In the genomic region with DNA sequence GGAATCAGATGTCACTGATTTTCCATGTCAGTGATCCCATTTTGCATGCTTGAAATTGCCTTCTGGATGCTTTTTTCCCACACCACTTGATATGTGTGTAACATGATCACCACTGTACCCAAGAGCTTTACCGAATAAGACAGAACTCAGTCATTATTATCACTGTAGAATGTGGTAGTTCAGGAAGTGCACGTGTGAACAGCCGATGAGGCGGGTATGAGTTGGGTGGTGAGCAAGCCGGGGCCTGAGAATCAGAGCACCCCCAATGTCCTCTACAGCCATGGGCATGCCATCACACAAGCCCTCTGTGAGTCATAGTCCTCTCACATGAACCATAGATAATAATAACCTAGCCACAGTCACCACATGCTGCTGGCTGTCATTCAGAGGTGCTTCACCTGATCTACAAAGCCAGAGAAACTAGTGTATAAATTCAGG, we compare ENCODE assay signal across 13 cellular contexts.
A peak's percentile ranks its signal among the peaks of the same experiment; 100 is the strongest.
DNase-seq lines count a peak whose midpoint lies in the region; ATAC-seq and TF ChIP-seq lines count a peak whose summit lies in the region.
"Had no signal": no experiment of that assay in that cellular context is flagged by ENCODE, and none has a peak within 500 bp of the region (broad histone marks: within the 10 kb centered on the region; RNA-seq: fewer than 3 reads in every experiment).

No MANE protein-coding gene starts in this region.

- H3K9ac ChIP-seq in neural progenitor cell: no peak overlapping the region

- peaks cover 54% of the 10 kb centered on the region for H3K4me1 Mint-ChIP-seq in neural progenitor cell
- no peaks in the 10 kb centered on the region for H3K4me1 Mint-ChIP-seq in activated CD8-positive, alpha-beta memory T cell treated with anti-CD3 and anti-CD28 coated beads, Interleukin-2, amount 10 ng/mL, durations not matched to agents 7 days and 5 days

- H2AFZ ChIP-seq in neural progenitor cell (replicated peaks): no peak overlapping the region

- H3K4me1 ChIP-seq in neural progenitor cell: peaks cover 51% of the 10 kb centered on the region
- H3K4me1 ChIP-seq: tibial artery had no signal

- no peaks in the 10 kb centered on the region for H4K20me1 ChIP-seq in neural progenitor cell (ENCODE audit: low read depth)

- H3K27me3 ChIP-seq in neural progenitor cell: no peaks in the 10 kb centered on the region
- H3K27me3 ChIP-seq: tibial artery had no signal

- H3K36me3 Mint-ChIP-seq in neural progenitor cell: no peaks in the 10 kb centered on the region
- no peaks in the 10 kb centered on the region for H3K36me3 Mint-ChIP-seq in activated CD8-positive, alpha-beta memory T cell treated with anti-CD3 and anti-CD28 coated beads, Interleukin-2, amount 10 ng/mL, durations not matched to agents 7 days and 5 days

- H3K9me3 ChIP-seq in neural progenitor cell (ENCODE audit: low read depth): no peaks in the 10 kb centered on the region
- H3K9me3 ChIP-seq: mucosa of descending colon, tibial artery had no signal

- H3K27me3 Mint-ChIP-seq in neural progenitor cell (ENCODE audit: insufficient read depth, low read depth): peaks cover 5% of the 10 kb centered on the region
- no peaks in the 10 kb centered on the region for H3K27me3 Mint-ChIP-seq in activated CD8-positive, alpha-beta memory T cell treated with anti-CD3 and anti-CD28 coated beads, Interleukin-2, amount 10 ng/mL, durations not matched to agents 7 days and 5 days

- H3K27ac ChIP-seq in neural progenitor cell: no peak overlapping the region
- H3K27ac ChIP-seq: tibial artery had no signal

- H3K4me2 ChIP-seq in neural progenitor cell: no peak overlapping the region

- H3F3A ChIP-seq in neural progenitor cell (ENCODE audit: low read depth): peaks cover 22% of the 10 kb centered on the region

- H3K4me3 ChIP-seq in neural progenitor cell: no peak overlapping the region
- H3K4me3 ChIP-seq: mucosa of descending colon, tibial artery had no signal

- no peak for TF ChIP-seq CTCF in neural progenitor cell (IDR thresholded peaks at IDR 0.05)

- CTCF ChIA-PET in activated CD8-positive, alpha-beta memory T cell treated with anti-CD3 and anti-CD28 coated beads, Interleukin-2, amount 10 ng/mL, durations not matched to agents 7 days and 5 days (lab: Charles Lee): no interaction called here

- H3K36me3 ChIP-seq in neural progenitor cell: no peaks in the 10 kb centered on the region
- H3K36me3 ChIP-seq: tibial artery had no signal

- peak in 2 of 3 experiments; percentile 41 to 83 for DNase-seq in NCI-H1417 (lab: John Stamatoyannopoulos, UW)
- no peak for DNase-seq in NCI-H1417 treated with DMSO at 0.1 percent for 48 hours (lab: John Stamatoyannopoulos, UW)
- peak; percentile 89 for DNase-seq in NCI-H526 treated with DMSO at 0.1 percent for 48 hours (lab: John Stamatoyannopoulos, UW)
- no peak for DNase-seq in neural progenitor cell (ENCODE audit: low spot score)
- DNase-seq in NCI-H1930 (lab: John Stamatoyannopoulos, UW): no peak
- DNase-seq in activated CD8-positive, alpha-beta memory T cell treated with anti-CD3 and anti-CD28 coated beads, Interleukin-2, amount 10 ng/mL, durations not matched to agents 7 days and 5 days: no peak
- no peak for DNase-seq in putamen (ENCODE audit: low spot score)
- DNase-seq: activated CD4-positive, alpha-beta T cell treated with anti-CD3 and anti-CD28 coated beads, Interleukin-2, amount 50 U/mL, for 48 hours; anterior cingulate cortex; foreskin melanocyte; mucosa of descending colon; tibial artery had no signal

- H3K27ac Mint-ChIP-seq in neural progenitor cell: peak overlapping the region; percentile 61
- H3K27ac Mint-ChIP-seq in activated CD8-positive, alpha-beta memory T cell treated with anti-CD3 and anti-CD28 coated beads, Interleukin-2, amount 10 ng/mL, durations not matched to agents 7 days and 5 days: no peak overlapping the region

- no peaks in the 10 kb centered on the region for H3K79me2 ChIP-seq in neural progenitor cell (ENCODE audit: low read depth)

- H3K4me3 Mint-ChIP-seq in neural progenitor cell: no peak overlapping the region
- H3K4me3 Mint-ChIP-seq in activated CD8-positive, alpha-beta memory T cell treated with anti-CD3 and anti-CD28 coated beads, Interleukin-2, amount 10 ng/mL, durations not matched to agents 7 days and 5 days: no peak overlapping the region

- peaks cover 7% of the 10 kb centered on the region for H3K9me3 Mint-ChIP-seq in neural progenitor cell
- peaks cover 3% of the 10 kb centered on the region for H3K9me3 Mint-ChIP-seq in activated CD8-positive, alpha-beta memory T cell treated with anti-CD3 and anti-CD28 coated beads, Interleukin-2, amount 10 ng/mL, durations not matched to agents 7 days and 5 days (ENCODE audit: low read depth)

- ATAC-seq in HG03342 (IDR thresholded peaks at IDR 0.05; ENCODE audit: unreplicated experiment): peak; percentile 60
- no peak for ATAC-seq in activated CD8-positive, alpha-beta memory T cell treated with anti-CD3 and anti-CD28 coated beads, Interleukin-2, amount 10 ng/mL, durations not matched to agents 7 days and 5 days
- ATAC-seq: mucosa of descending colon had no signal

Comparison
In these comparisons a context has a peak if more than half of its experiments do, and no peak if none do; other contexts are left out.
1. DNase-seq: peak in NCI-H1417 (2 of 3) and NCI-H526 treated with DMSO at 0.1 percent for 48 hours (single experiment); none in NCI-H1417 treated with DMSO at 0.1 percent for 48 hours (single experiment), neural progenitor cell (single experiment), NCI-H1930 (0 of 2), activated CD8-positive, alpha-beta memory T cell treated with anti-CD3 and anti-CD28 coated beads, Interleukin-2, amount 10 ng/mL, durations not matched to agents 7 days and 5 days (single experiment) and putamen (single experiment).